Comparison of ENCODE assay signal across 32 cellular contexts in genomic region chr11:3666023-3666530, GRCh38. TPM values are rescaled to one million over a fixed set of nuclear protein-coding genes. Genes with fewer than 3 reads are reported as not detected.
"Had no signal": no experiment of that assay in that cellular context is flagged by ENCODE, and none has a peak within 500 bp of the region (broad histone marks: within the 10 kb centered on the region; RNA-seq: fewer than 3 reads in every experiment).

No MANE protein-coding gene starts in this region.

- H3K4me3 Mint-ChIP-seq: mesothelial cell of epicardium; naive B cell; natural killer cell treated with Interleukin-12 subunit alpha and Interleukin-12 subunit beta and Interleukin-15 and Interleukin-18, amount 100 ng/mL, for 72 hours; neural crest cell; stimulated activated memory B cell treated with anti-CD40 and anti-IgM and Interleukin-4, amounts not matched to agents 10 μg/mL and 1 μg/mL and 100 μg/mL, for 72 hours; type B pancreatic cell had no signal

- DNase-seq: effector CD4-positive, alpha-beta T cell; foreskin fibroblast; gastrocnemius medialis; head of caudate nucleus; left lung; lower lobe of right lung; mucosa of descending colon; naive B cell; nucleus accumbens; ovary; posterior cingulate gyrus; psoas muscle; right cardiac atrium; sigmoid colon; stimulated activated CD4-positive, alpha-beta T cell treated with anti-CD3 and anti-CD28 coated beads, Interleukin-2, amount 100 ng/mL, for 24 hours; stimulated activated CD4-positive, alpha-beta T cell treated with anti-CD3 and anti-CD28 coated beads, Interleukin-4, amount 100 ng/mL, for 4 hours; stimulated activated naive CD8-positive, alpha-beta T cell treated with anti-CD3 and anti-CD28 coated beads, Interleukin-15, Interleukin-2, amounts not matched to agents 100 U/mL and 50 U/mL, for 24 hours; substantia nigra; testis had no signal

- H3K4me3 ChIP-seq: dorsolateral prefrontal cortex, gastrocnemius medialis, left lung, lower lobe of right lung, mucosa of descending colon, ovary, psoas muscle, sigmoid colon, testis, tibial artery had no signal

- H3K27me3 Mint-ChIP-seq: naive B cell; natural killer cell treated with Interleukin-12 subunit alpha and Interleukin-12 subunit beta and Interleukin-15 and Interleukin-18, amount 100 ng/mL, for 72 hours; stimulated activated memory B cell treated with anti-CD40 and anti-IgM and Interleukin-4, amounts not matched to agents 10 μg/mL and 1 μg/mL and 100 μg/mL, for 72 hours; type B pancreatic cell had no signal

- H3K27ac ChIP-seq: dorsolateral prefrontal cortex, epithelial cell of prostate, left lung, lower lobe of right lung, ovary, psoas muscle, sigmoid colon, testis, tibial artery had no signal

- H3K36me3 Mint-ChIP-seq: natural killer cell treated with Interleukin-12 subunit alpha and Interleukin-12 subunit beta and Interleukin-15 and Interleukin-18, amount 100 ng/mL, for 72 hours had no signal

- H3K4me1 ChIP-seq: left lung, lower lobe of right lung, psoas muscle, sigmoid colon, testis, tibial artery had no signal

- H3K9me3 ChIP-seq: gastrocnemius medialis, left lung, lower lobe of right lung, mucosa of descending colon, ovary, psoas muscle, sigmoid colon, testis, tibial artery had no signal

- ATAC-seq: esophagus mucosa; mucosa of descending colon; natural killer cell treated with Interleukin-12 subunit alpha and Interleukin-12 subunit beta and Interleukin-15 and Interleukin-18, amount 100 ng/mL, for 72 hours; psoas muscle; stimulated activated memory B cell treated with anti-CD40 and anti-IgM and Interleukin-4, amounts not matched to agents 10 μg/mL and 1 μg/mL and 100 μg/mL, for 72 hours; stimulated activated naive CD8-positive, alpha-beta T cell treated with anti-CD3 and anti-CD28 coated beads, Interleukin-15, Interleukin-2, amounts not matched to agents 100 U/mL and 50 U/mL, for 24 hours had no signal

- H3K27me3 ChIP-seq: dorsolateral prefrontal cortex, gastrocnemius medialis, left lung, ovary, sigmoid colon, testis, tibial artery had no signal

- H3K4me1 Mint-ChIP-seq: mesothelial cell of epicardium; neural crest cell; stimulated activated memory B cell treated with anti-CD40 and anti-IgM and Interleukin-4, amounts not matched to agents 10 μg/mL and 1 μg/mL and 100 μg/mL, for 72 hours had no signal

- H3K9me3 Mint-ChIP-seq: mesothelial cell of epicardium; naive B cell; natural killer cell treated with Interleukin-12 subunit alpha and Interleukin-12 subunit beta and Interleukin-15 and Interleukin-18, amount 100 ng/mL, for 72 hours; neural crest cell; type B pancreatic cell had no signal

- H3K27ac Mint-ChIP-seq: mesothelial cell of epicardium; natural killer cell treated with Interleukin-12 subunit alpha and Interleukin-12 subunit beta and Interleukin-15 and Interleukin-18, amount 100 ng/mL, for 72 hours; stimulated activated memory B cell treated with anti-CD40 and anti-IgM and Interleukin-4, amounts not matched to agents 10 μg/mL and 1 μg/mL and 100 μg/mL, for 72 hours; type B pancreatic cell had no signal

- H3K36me3 ChIP-seq: ovary had no signal

RNA-seq across cellular contexts. Expression of gene ART1, which starts 21.1 kb away (rescaled TPM):
- total RNA-seq: esophagus mucosa; glomerular endothelial cell; mesothelial cell of epicardium; natural killer cell treated with Interleukin-12 subunit alpha and Interleukin-12 subunit beta and Interleukin-15 and Interleukin-18, amount 100 ng/mL, for 72 hours; neural crest cell; renal cortical epithelial cell; right cardiac atrium; urinary bladder had no signal
- polyA plus RNA-seq: ovary, right cardiac atrium, urinary bladder had no signal

RNA-seq across cellular contexts. Expression of gene ART5, which starts 24.3 kb away (rescaled TPM):
- total RNA-seq: esophagus mucosa; kidney; mucosa of descending colon; natural killer cell treated with Interleukin-12 subunit alpha and Interleukin-12 subunit beta and Interleukin-15 and Interleukin-18, amount 100 ng/mL, for 72 hours; renal cortical epithelial cell; urinary bladder had no signal
